Comparison of ENCODE assay signal across 19 cellular contexts in the genomic region with DNA sequence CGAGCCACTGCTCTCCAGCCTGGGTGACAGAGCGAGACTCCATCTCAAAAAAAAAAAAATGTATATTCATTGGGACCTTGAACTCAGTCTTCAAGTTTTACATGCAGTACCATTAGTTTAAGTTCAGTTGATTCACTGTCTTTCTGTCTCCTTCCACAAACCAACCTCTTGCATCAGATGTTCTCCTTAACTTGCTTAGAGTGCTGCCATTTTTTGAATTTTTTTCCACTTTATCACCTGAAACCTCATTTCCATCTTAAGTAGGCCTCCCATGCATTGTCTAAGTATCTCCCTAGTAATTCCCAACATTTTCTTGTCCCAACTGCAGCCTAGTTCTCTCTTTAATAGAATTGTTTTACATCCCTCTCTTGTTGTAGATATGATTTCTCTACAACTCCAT. TPM values are rescaled to one million over a fixed set of nuclear protein-coding genes. Genes with fewer than 3 reads are reported as not detected.
"Had no signal": no experiment of that assay in that cellular context is flagged by ENCODE, and none has a peak within 500 bp of the region (broad histone marks: within the 10 kb centered on the region; RNA-seq: fewer than 3 reads in every experiment).

No MANE protein-coding gene starts in this region.

RNA-seq across cellular contexts. Expression of a gene that starts 8.6 kb away (rescaled TPM):
- total RNA-seq: activated naive CD4-positive, alpha-beta T cell treated with anti-CD3 and anti-CD28 coated beads for 36 hours; activated naive CD4-positive, alpha-beta T cell treated with anti-CD3 and anti-CD28 coated beads, Interleukin-2, amount 50 U/mL, for 72 hours; activated naive CD8-positive, alpha-beta T cell treated with anti-CD3 and anti-CD28 coated beads for 36 hours; activated naive CD8-positive, alpha-beta T cell treated with anti-CD3 and anti-CD28 coated beads, Interleukin-2, amount 10 ng/mL, durations not matched to agents 7 days and 5 days; activated T-cell treated with anti-CD3 and anti-CD28 coated beads, Interleukin-2, amount 50 U/mL, for 4 hours; activated T-cell treated with anti-CD3 and anti-CD28 coated beads, Interleukin-2, amount 50 U/mL, for 72 hours; activated T-helper 1 cell treated with anti-CD3 and anti-CD28 coated beads, Interleukin-12 subunit alpha, Interleukin-12 subunit beta, Interleukin-2, Interleukin-4 antibody, amounts not matched to agents 30 ng/mL and 10 ng/mL and 1 ng/mL, durations not matched to agents 14 hours and 24 hours and 36 hours; activated T-helper 17 cell treated with anti-CD3 and anti-CD28 coated beads, Interleukin-2, amount 50 U/mL, for 72 hours; activated T-helper 2 cell treated with anti-CD3 and anti-CD28 coated beads, Interferon-gamma antibody, Interleukin-2, Interleukin-4, amounts not matched to agents 10 μg/mL and 5 μg/mL and 100 μg/mL, durations not matched to agents 14 hours and 24 hours and 36 hours; adrenal gland; aorta; ascending aorta; body of pancreas; breast epithelium; bronchial epithelial cell; cardiac muscle cell; cardiac septum; cerebellum had no signal
- polyA plus RNA-seq: adipose tissue, adrenal gland, aorta, cardiac muscle cell had no signal

RNA-seq across cellular contexts. Expression of a gene that starts 58.7 kb away (rescaled TPM):
- total RNA-seq: activated naive CD4-positive, alpha-beta T cell treated with anti-CD3 and anti-CD28 coated beads for 36 hours; activated naive CD4-positive, alpha-beta T cell treated with anti-CD3 and anti-CD28 coated beads, Interleukin-2, amount 50 U/mL, for 72 hours; activated naive CD8-positive, alpha-beta T cell treated with anti-CD3 and anti-CD28 coated beads for 36 hours; activated naive CD8-positive, alpha-beta T cell treated with anti-CD3 and anti-CD28 coated beads, Interleukin-2, amount 10 ng/mL, durations not matched to agents 7 days and 5 days; activated T-cell treated with anti-CD3 and anti-CD28 coated beads, Interleukin-2, amount 50 U/mL, for 72 hours; activated T-helper 1 cell treated with anti-CD3 and anti-CD28 coated beads, Interleukin-12 subunit alpha, Interleukin-12 subunit beta, Interleukin-2, Interleukin-4 antibody, amounts not matched to agents 30 ng/mL and 10 ng/mL and 1 ng/mL, durations not matched to agents 14 hours and 24 hours and 36 hours; activated T-helper 17 cell treated with anti-CD3 and anti-CD28 coated beads, Interleukin-2, amount 50 U/mL, for 72 hours; activated T-helper 2 cell treated with anti-CD3 and anti-CD28 coated beads, Interferon-gamma antibody, Interleukin-2, Interleukin-4, amounts not matched to agents 10 μg/mL and 5 μg/mL and 100 μg/mL, durations not matched to agents 14 hours and 24 hours and 36 hours had no signal
